ENCODE assay signal across 15 cellular contexts in the genomic region with DNA sequence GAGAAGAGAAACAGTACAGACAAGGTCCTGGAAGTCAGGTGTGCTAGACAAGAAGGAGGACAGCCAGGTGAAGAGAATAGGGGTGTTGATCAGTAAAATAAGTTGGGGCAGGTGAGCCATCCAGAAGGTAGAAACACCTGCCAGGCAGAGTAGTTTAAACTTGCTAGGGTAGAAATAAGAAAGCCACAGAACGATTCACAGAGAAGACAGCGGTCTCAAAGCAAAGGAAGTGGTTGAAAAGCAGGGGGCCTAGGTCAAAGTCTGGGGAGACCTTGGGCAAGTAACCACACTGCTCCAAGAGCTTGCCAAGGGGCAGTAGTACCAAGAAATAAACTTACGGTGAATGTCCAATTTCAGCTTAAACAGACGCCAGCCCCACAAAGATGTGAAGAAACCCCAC.
A peak's percentile ranks its signal among the peaks of the same experiment; 100 is the strongest.
DNase-seq lines count a peak whose midpoint lies in the region; ATAC-seq and TF ChIP-seq lines count a peak whose summit lies in the region.
"Had no signal": no experiment of that assay in that cellular context is flagged by ENCODE, and none has a peak within 500 bp of the region (broad histone marks: within the 10 kb centered on the region; RNA-seq: fewer than 3 reads in every experiment).

No MANE protein-coding gene starts in this region.

- H3K4me3 ChIP-seq in CD8-positive, alpha-beta T cell (ENCODE audit: low read depth, low read length) = no peak overlapping the region
- no peak overlapping the region for H3K4me3 ChIP-seq in Jurkat, Clone E6-1 (ENCODE audit: low read length)
- no peak overlapping the region for H3K4me3 ChIP-seq in naive thymus-derived CD4-positive, alpha-beta T cell (ENCODE audit: low read length)
- no peak overlapping the region for H3K4me3 ChIP-seq in ovary
- H3K4me3 ChIP-seq: HAP-1 had no signal

- DNase-seq in activated naive CD4-positive, alpha-beta T cell treated with anti-CD3 and anti-CD28 coated beads, Interleukin-2, amount 50 U/mL, for 72 hours (ENCODE audit: low spot score in 2 of 2) = no peak
- no peak for DNase-seq in CD8-positive, alpha-beta T cell
- DNase-seq in Jurkat, Clone E6-1 (ENCODE audit: low read depth, low spot score) = peak; percentile 44
- DNase-seq in naive thymus-derived CD4-positive, alpha-beta T cell = peak in 6 of 9 donors; percentile 14 to 44 (median 30)
- DNase-seq in ovary (no peak), T-helper 2 cell (no peak)
- DNase-seq: C1 segment of cervical spinal cord, DMS 273 treated with DMSO at 0.1 percent for 48 hours, DMS79, GF-D8, GOT3, HFFc6 had no signal

- intact Hi-C loops in CD8-positive, alpha-beta T cell (cut with DNase I, micrococcal nuclease) = no loop called here
- intact Hi-C loops in naive thymus-derived CD4-positive, alpha-beta T cell (cut with micrococcal nuclease) = loop anchor here in 1 of 2 donors (1.0 to 5.0 kb wide), 3 partner anchors 19 to 199 kb away; no protein-coding TSS in a partner anchor
- intact Hi-C loops in ovary (cut with DNase I) = no loop called here

- no peaks in the 10 kb centered on the region for H3K36me3 Mint-ChIP-seq in activated naive CD4-positive, alpha-beta T cell treated with anti-CD3 and anti-CD28 coated beads, Interleukin-2, amount 50 U/mL, for 24 hours
- no peaks in the 10 kb centered on the region for H3K36me3 Mint-ChIP-seq in activated naive CD4-positive, alpha-beta T cell treated with anti-CD3 and anti-CD28 coated beads, Interleukin-2, amount 50 U/mL, for 72 hours
- H3K36me3 Mint-ChIP-seq in CD8-positive, alpha-beta T cell = no peaks in the 10 kb centered on the region
- no peaks in the 10 kb centered on the region for H3K36me3 Mint-ChIP-seq in naive thymus-derived CD4-positive, alpha-beta T cell
- H3K36me3 Mint-ChIP-seq: CD8-positive, alpha-beta memory T cell had no signal

- no peak overlapping the region for H3K27ac ChIP-seq in CD8-positive, alpha-beta T cell (ENCODE audit: low read depth, low read length)
- H3K27ac ChIP-seq in naive thymus-derived CD4-positive, alpha-beta T cell (ENCODE audit: low read depth, low read length) = no peak overlapping the region
- no peak overlapping the region for H3K27ac ChIP-seq in ovary

- ATAC-seq in activated naive CD4-positive, alpha-beta T cell treated with anti-CD3 and anti-CD28 coated beads, Interleukin-2, amount 50 U/mL, for 72 hours = no peak
- ATAC-seq in CD8-positive, alpha-beta T cell = peak; percentile 14
- ATAC-seq in naive thymus-derived CD4-positive, alpha-beta T cell = peak; percentile 22

- POLR2A ChIA-PET in CD8-positive, alpha-beta T cell (lab: Charles Lee) = no interaction called here
- POLR2A ChIA-PET in naive thymus-derived CD4-positive, alpha-beta T cell (lab: Charles Lee) = no interaction called here

- peaks cover 24% of the 10 kb centered on the region for H3K4me1 ChIP-seq in CD8-positive, alpha-beta T cell (ENCODE audit: insufficient read depth, low read length)
- H3K4me1 ChIP-seq in naive thymus-derived CD4-positive, alpha-beta T cell (ENCODE audit: control insufficient read depth in 2 of 2, insufficient read depth in 2 of 2, low read length in 2 of 2) = peaks cover 0 to 32% of the 10 kb centered on the region in 2 donors
- no peaks in the 10 kb centered on the region for H3K4me1 ChIP-seq in ovary (ENCODE audit: insufficient read depth)
- H3K4me1 ChIP-seq: HAP-1 had no signal

- no peak for TF ChIP-seq POLR2A in ovary (IDR thresholded peaks at IDR 0.05)

- no peaks in the 10 kb centered on the region for H3K36me3 ChIP-seq in CD8-positive, alpha-beta T cell (ENCODE audit: insufficient read depth, low read length)
- no peaks in the 10 kb centered on the region for H3K36me3 ChIP-seq in naive thymus-derived CD4-positive, alpha-beta T cell (ENCODE audit: control insufficient read depth in 2 of 3, insufficient read depth in 3 of 3, low read length in 3 of 3)
- no peaks in the 10 kb centered on the region for H3K36me3 ChIP-seq in ovary
- H3K36me3 ChIP-seq: HAP-1 had no signal

- H3K9me3 Mint-ChIP-seq in activated naive CD4-positive, alpha-beta T cell treated with anti-CD3 and anti-CD28 coated beads, Interleukin-2, amount 50 U/mL, for 24 hours = no peaks in the 10 kb centered on the region
- peaks cover 4 to 6% of the 10 kb centered on the region in 2 donors for H3K9me3 Mint-ChIP-seq in activated naive CD4-positive, alpha-beta T cell treated with anti-CD3 and anti-CD28 coated beads, Interleukin-2, amount 50 U/mL, for 72 hours
- H3K9me3 Mint-ChIP-seq in CD8-positive, alpha-beta T cell = no peaks in the 10 kb centered on the region
- H3K9me3 Mint-ChIP-seq in naive thymus-derived CD4-positive, alpha-beta T cell = peaks cover 0 to 8% (median 0%) of the 10 kb centered on the region in 11 donors

- no peaks in the 10 kb centered on the region for H3K27me3 Mint-ChIP-seq in activated naive CD4-positive, alpha-beta T cell treated with anti-CD3 and anti-CD28 coated beads, Interleukin-2, amount 50 U/mL, for 24 hours
- H3K27me3 Mint-ChIP-seq in CD8-positive, alpha-beta T cell (ENCODE audit: low read depth) = no peaks in the 10 kb centered on the region
- H3K27me3 Mint-ChIP-seq in naive thymus-derived CD4-positive, alpha-beta T cell = no peaks in the 10 kb centered on the region
- H3K27me3 Mint-ChIP-seq: CD8-positive, alpha-beta memory T cell had no signal

- H3K4me3 Mint-ChIP-seq in activated naive CD4-positive, alpha-beta T cell treated with anti-CD3 and anti-CD28 coated beads, Interleukin-2, amount 50 U/mL, for 24 hours = no peak overlapping the region
- no peak overlapping the region for H3K4me3 Mint-ChIP-seq in CD8-positive, alpha-beta T cell
- H3K4me3 Mint-ChIP-seq in naive thymus-derived CD4-positive, alpha-beta T cell = peak overlapping the region in 8 of 10 donors; percentile 12 to 72 (median 46)
- H3K4me3 Mint-ChIP-seq: CD8-positive, alpha-beta memory T cell; HFFc6 had no signal

- WGBS in ovary, 3 donors = 87 to 94% (median 90%) methylated on average over 4 of the region's 4 CpGs

- H3K4me1 Mint-ChIP-seq in activated naive CD4-positive, alpha-beta T cell treated with anti-CD3 and anti-CD28 coated beads, Interleukin-2, amount 50 U/mL, for 24 hours = peaks cover 40% of the 10 kb centered on the region
- peaks cover 18% of the 10 kb centered on the region for H3K4me1 Mint-ChIP-seq in CD8-positive, alpha-beta T cell (ENCODE audit: low read depth)
- H3K4me1 Mint-ChIP-seq in naive thymus-derived CD4-positive, alpha-beta T cell = peaks cover 0 to 60% (median 35%) of the 10 kb centered on the region in 7 donors
- H3K4me1 Mint-ChIP-seq: CD8-positive, alpha-beta memory T cell had no signal

- no peaks in the 10 kb centered on the region for H3K9me3 ChIP-seq in CD8-positive, alpha-beta T cell (ENCODE audit: low read length)
- no peaks in the 10 kb centered on the region for H3K9me3 ChIP-seq in naive thymus-derived CD4-positive, alpha-beta T cell (ENCODE audit: control insufficient read depth in 2 of 3, low read length in 3 of 3)
- no peaks in the 10 kb centered on the region for H3K9me3 ChIP-seq in ovary
- H3K9me3 ChIP-seq: HAP-1 had no signal

- H3K27ac Mint-ChIP-seq in activated naive CD4-positive, alpha-beta T cell treated with anti-CD3 and anti-CD28 coated beads, Interleukin-2, amount 50 U/mL, for 24 hours = peak overlapping the region; percentile 88
- H3K27ac Mint-ChIP-seq in activated naive CD4-positive, alpha-beta T cell treated with anti-CD3 and anti-CD28 coated beads, Interleukin-2, amount 50 U/mL, for 72 hours = no peak overlapping the region
- H3K27ac Mint-ChIP-seq in CD8-positive, alpha-beta T cell = peak overlapping the region; percentile 3
- peak overlapping the region in 8 of 9 donors; percentile 4 to 79 (median 32) for H3K27ac Mint-ChIP-seq in naive thymus-derived CD4-positive, alpha-beta T cell
- H3K27ac Mint-ChIP-seq: CD8-positive, alpha-beta memory T cell; HFFc6 had no signal

- no peak for TF ChIP-seq CTCF in CD8-positive, alpha-beta T cell (IDR thresholded peaks at IDR 0.05)
- no peak for TF ChIP-seq CTCF in ovary (IDR thresholded peaks at IDR 0.05)

- CTCF ChIA-PET in CD8-positive, alpha-beta T cell (lab: Charles Lee) = interaction anchor here (0.8 kb wide), 1 partner anchor 27 kb away, joined by 3 read pairs; no protein-coding TSS in a partner anchor
- CTCF ChIA-PET in naive thymus-derived CD4-positive, alpha-beta T cell (lab: Charles Lee) = no interaction called here

- TF ChIP-seq EP300 in ovary (IDR thresholded peaks at IDR 0.05) = no peak

- H3K27me3 ChIP-seq in CD8-positive, alpha-beta T cell (ENCODE audit: insufficient read depth, low read length) = no peaks in the 10 kb centered on the region
- H3K27me3 ChIP-seq in naive thymus-derived CD4-positive, alpha-beta T cell (ENCODE audit: control insufficient read depth in 2 of 2, insufficient read depth in 2 of 2, low read length in 2 of 2) = no peaks in the 10 kb centered on the region
- H3K27me3 ChIP-seq in ovary = no peaks in the 10 kb centered on the region

Comparison
In these comparisons a context has a peak if more than half of its experiments do, and no peak if none do; other contexts are left out.
1. H3K27ac Mint-ChIP-seq: peak in activated naive CD4-positive, alpha-beta T cell treated with anti-CD3 and anti-CD28 coated beads, Interleukin-2, amount 50 U/mL, for 24 hours (single experiment), CD8-positive, alpha-beta T cell (single experiment) and naive thymus-derived CD4-positive, alpha-beta T cell (8 of 9); none in activated naive CD4-positive, alpha-beta T cell treated with anti-CD3 and anti-CD28 coated beads, Interleukin-2, amount 50 U/mL, for 72 hours (0 of 2).
2. H3K4me3 Mint-ChIP-seq: peak in naive thymus-derived CD4-positive, alpha-beta T cell (8 of 10); none in activated naive CD4-positive, alpha-beta T cell treated with anti-CD3 and anti-CD28 coated beads, Interleukin-2, amount 50 U/mL, for 24 hours (single experiment) and CD8-positive, alpha-beta T cell (single experiment).
3. ATAC-seq: peak in CD8-positive, alpha-beta T cell (single experiment) and naive thymus-derived CD4-positive, alpha-beta T cell (single experiment); none in activated naive CD4-positive, alpha-beta T cell treated with anti-CD3 and anti-CD28 coated beads, Interleukin-2, amount 50 U/mL, for 72 hours (0 of 2).
4. DNase-seq: peak in Jurkat, Clone E6-1 (single experiment) and naive thymus-derived CD4-positive, alpha-beta T cell (6 of 9); none in activated naive CD4-positive, alpha-beta T cell treated with anti-CD3 and anti-CD28 coated beads, Interleukin-2, amount 50 U/mL, for 72 hours (0 of 2), CD8-positive, alpha-beta T cell (0 of 7), ovary (0 of 5) and T-helper 2 cell (0 of 5).